In the genomic region with DNA sequence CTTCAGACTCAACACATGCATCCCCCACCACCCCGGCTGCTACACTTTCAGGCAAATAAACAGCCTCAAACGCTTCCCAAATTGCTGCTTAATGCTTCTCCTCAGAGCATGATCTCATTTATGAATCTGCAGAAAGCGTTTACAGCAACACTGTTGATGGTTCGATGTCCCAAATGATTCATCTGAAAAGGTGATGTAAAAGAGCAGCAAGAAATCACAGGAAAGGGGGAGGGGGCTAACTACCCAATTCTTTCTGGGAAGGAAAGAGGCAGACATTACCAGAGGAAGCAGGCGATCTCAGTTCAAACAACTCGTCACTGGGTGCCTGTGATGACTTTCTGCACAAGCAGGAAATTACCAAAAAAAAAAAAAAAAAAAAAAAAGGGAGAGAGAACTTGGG, we compare ENCODE assay signal across 16 cellular contexts.
DNase-seq lines count a peak whose midpoint lies in the region; ATAC-seq and TF ChIP-seq lines count a peak whose summit lies in the region.
"Had no signal": no experiment of that assay in that cellular context is flagged by ENCODE, and none has a peak within 500 bp of the region (broad histone marks: within the 10 kb centered on the region; RNA-seq: fewer than 3 reads in every experiment).

No MANE protein-coding gene starts in this region.

- H3K79me2 ChIP-seq in mammary epithelial cell (ENCODE audit: insufficient read depth, low read length) (no peaks in the 10 kb centered on the region), neural progenitor cell (ENCODE audit: low read depth) (no peaks in the 10 kb centered on the region)

- no peak for DNase-seq in MCF 10A (ENCODE audit: unreplicated experiment)
- DNase-seq in mammary epithelial cell = no peak
- DNase-seq in fibroblast of mammary gland (ENCODE audit: low read depth) = peak; percentile 49
- no peak for DNase-seq in neural progenitor cell (ENCODE audit: low spot score)
- no peak for DNase-seq in activated naive CD4-positive, alpha-beta T cell treated with anti-CD3 and anti-CD28 coated beads, Interleukin-2, amount 50 U/mL, for 16 hours
- no peak for DNase-seq in erythroblast (lab: John Stamatoyannopoulos, UW)
- DNase-seq: 8988T; AML-193; CD4-positive, alpha-beta memory T cell; DMS79; NCI-H446 treated with DMSO at 0.1 percent for 48 hours; NCI-H774; SHP77 had no signal

- in situ Hi-C loops in mammary epithelial cell (cut with MboI; ENCODE audit: low sequenced_read_pairs in 2 of 2) = no loop called here

- intact Hi-C loops in MCF 10A (cut with micrococcal nuclease) = loop anchor here (5.0 kb wide), 1 partner anchor 41 kb away; no protein-coding TSS in a partner anchor
- intact Hi-C loops in mammary epithelial cell (cut with micrococcal nuclease) = loop anchor here (2.0 kb wide), 1 partner anchor 50 kb away; no protein-coding TSS in a partner anchor

- H3K9me3 ChIP-seq in mammary epithelial cell (replicated peaks; ENCODE audit: insufficient read depth, low read length) = no peaks in the 10 kb centered on the region
- H3K9me3 ChIP-seq in neural progenitor cell (ENCODE audit: low read depth) = no peaks in the 10 kb centered on the region

- no peaks in the 10 kb centered on the region for H3K9me3 Mint-ChIP-seq in MCF 10A (ENCODE audit: unreplicated experiment)
- no peaks in the 10 kb centered on the region for H3K9me3 Mint-ChIP-seq in neural progenitor cell
- H3K9me3 Mint-ChIP-seq: IgD-negative memory B cell had no signal

- H3K4me2 ChIP-seq in mammary epithelial cell (ENCODE audit: insufficient read depth, low read depth, low read length) (no peak overlapping the region), neural progenitor cell (no peak overlapping the region)

- POLR2A ChIA-PET in MCF 10A (lab: Yijun Ruan, JAX) = no interaction called here

- H3K4me1 Mint-ChIP-seq in MCF 10A (ENCODE audit: insufficient read depth, unreplicated experiment) (peaks cover 22% of the 10 kb centered on the region), neural progenitor cell (peaks cover 2% of the 10 kb centered on the region)
- H3K4me1 Mint-ChIP-seq: CD4-positive, alpha-beta memory T cell; IgD-negative memory B cell had no signal

- H3K4me1 ChIP-seq in mammary epithelial cell (ENCODE audit: insufficient read depth, low read length) = no peaks in the 10 kb centered on the region
- no peaks in the 10 kb centered on the region for H3K4me1 ChIP-seq in neural progenitor cell

- H3K9ac ChIP-seq in mammary epithelial cell (ENCODE audit: insufficient read depth, low read length) (no peak overlapping the region), neural progenitor cell (no peak overlapping the region)

- H3F3A ChIP-seq in neural progenitor cell (ENCODE audit: low read depth) = no peaks in the 10 kb centered on the region

- TF ChIP-seq CTCF in MCF 10A (IDR thresholded peaks at IDR 0.05; ENCODE audit: unreplicated experiment) = no peak
- no peak for TF ChIP-seq CTCF in mammary epithelial cell (conservative IDR thresholded peaks at IDR 0.05 in 1 of 2, IDR thresholded peaks at IDR 0.05 in 1 of 2; ENCODE audit: extremely low read depth in 1 of 2, insufficient read depth in 1 of 2, low read depth in 1 of 2, low read length in 2 of 2)
- no peak for TF ChIP-seq CTCF in fibroblast of mammary gland (conservative IDR thresholded peaks at IDR 0.05; ENCODE audit: control insufficient read depth, insufficient read depth, low read depth, low read length)
- no peak for TF ChIP-seq CTCF in neural progenitor cell (IDR thresholded peaks at IDR 0.05)

- H3K4me3 ChIP-seq in mammary epithelial cell (replicated peaks in 1 of 3; ENCODE audit: insufficient read depth in 1 of 3, low read depth in 2 of 3, low read length in 3 of 3) (no peak overlapping the region), fibroblast of mammary gland (ENCODE audit: control insufficient read depth, low read depth, low read length) (no peak overlapping the region), neural progenitor cell (no peak overlapping the region)

- H4K20me1 ChIP-seq in mammary epithelial cell (ENCODE audit: insufficient read depth, low read length) (no peaks in the 10 kb centered on the region), neural progenitor cell (ENCODE audit: low read depth) (peaks cover 4% of the 10 kb centered on the region)

- H3K27me3 Mint-ChIP-seq in MCF 10A (ENCODE audit: insufficient read depth, unreplicated experiment) (no peaks in the 10 kb centered on the region), neural progenitor cell (ENCODE audit: insufficient read depth, low read depth) (no peaks in the 10 kb centered on the region)
- H3K27me3 Mint-ChIP-seq: CD4-positive, alpha-beta memory T cell; IgD-negative memory B cell had no signal

- ATAC-seq in HG02763 (IDR thresholded peaks at IDR 0.05; ENCODE audit: unreplicated experiment) = no peak

- no peak overlapping the region for H2AFZ ChIP-seq in mammary epithelial cell (ENCODE audit: low read depth, low read length)
- H2AFZ ChIP-seq in neural progenitor cell (replicated peaks) = no peak overlapping the region

- no TSS peak for BruUV-seq in MCF 10A (replicated peaks; lab: Mats Ljungman, UMichigan)
- no TSS peak for BruUV-seq in mammary epithelial cell (replicated peaks; lab: Mats Ljungman, UMichigan)

- H3K27me3 ChIP-seq in mammary epithelial cell (ENCODE audit: insufficient read depth, low read length) = no peaks in the 10 kb centered on the region
- no peaks in the 10 kb centered on the region for H3K27me3 ChIP-seq in neural progenitor cell

- H3K36me3 ChIP-seq in mammary epithelial cell (ENCODE audit: insufficient read depth, low read length) (no peaks in the 10 kb centered on the region), neural progenitor cell (no peaks in the 10 kb centered on the region)

- 94% methylated on average over 6 of the region's 6 CpGs for WGBS in mammary epithelial cell (ENCODE audit: low coverage, missing lambda C conversion rate)

- H3K36me3 Mint-ChIP-seq in MCF 10A (ENCODE audit: insufficient read depth, unreplicated experiment) (no peaks in the 10 kb centered on the region), neural progenitor cell (no peaks in the 10 kb centered on the region)
- H3K36me3 Mint-ChIP-seq: CD4-positive, alpha-beta memory T cell; IgD-negative memory B cell had no signal

- no peak for TF ChIP-seq POLR2A in erythroblast (IDR thresholded peaks at IDR 0.05; ENCODE audit: low read length)

- H3K4me3 Mint-ChIP-seq in MCF 10A (ENCODE audit: unreplicated experiment) = no peak overlapping the region
- H3K4me3 Mint-ChIP-seq in neural progenitor cell = no peak overlapping the region
- H3K4me3 Mint-ChIP-seq: CD4-positive, alpha-beta memory T cell; IgD-negative memory B cell had no signal

- CTCF ChIA-PET in MCF 10A (lab: Yijun Ruan, JAX) (interaction anchor here (0.6 to 0.8 kb wide), 4 partner anchors 8 to 176 kb away, joined by 3 to 4 read pairs (median 3); no protein-coding TSS in a partner anchor), mammary epithelial cell (lab: Charles Lee; ENCODE audit: low non-redundant PET) (no interaction called here)

- H3K27ac ChIP-seq in mammary epithelial cell (ENCODE audit: insufficient read depth, low read depth, low read length) (no peak overlapping the region), neural progenitor cell (no peak overlapping the region)

- dilution Hi-C loops in mammary epithelial cell (cut with HindIII; ENCODE audit: low sequenced_read_pairs) = no loop called here

- H3K27ac Mint-ChIP-seq in MCF 10A (ENCODE audit: low read depth, unreplicated experiment) (peak overlapping the region; percentile 39), neural progenitor cell (no peak overlapping the region)
- H3K27ac Mint-ChIP-seq: CD4-positive, alpha-beta memory T cell had no signal

TF ChIP-seq in PFSK-1, 5 proteins besides CTCF, POLR2A, EP300 and RAD21:
- TF ChIP-seq TAF1 (IDR thresholded peaks at IDR 0.05; ENCODE audit: borderline replicate concordance, insufficient read depth, low read length) (no peak), FOXP2 (optimal IDR thresholded peaks at IDR 0.05; ENCODE audit: borderline replicate concordance, extremely low read depth, extremely low read length, insufficient read depth) (peak; percentile 37)
TF ChIP-seq in PFSK-1: peak in this region for 1.
